Comparison of ENCODE assay signal across 1 cellular context in genomic region chr17:44324571-44325275, GRCh38.
TF ChIP-seq lines count a peak whose summit lies in the region.

TSS of gene SLC25A39 (minus strand) at chr17:44324823. CDS start at chr17:44323562, 1,261 bp downstream.

TF ChIP-seq in K562, 482 proteins besides CTCF, POLR2A, EP300 and RAD21 (continued from another document and continues in another):
- TF ChIP-seq ZBTB49 (CRISPR knock-in tag; IDR thresholded peaks at IDR 0.05; ENCODE audit: borderline replicate concordance): no peak
- no peak for TF ChIP-seq BRF2 (IDR thresholded peaks at IDR 0.05; ENCODE audit: borderline replicate concordance, insufficient read depth, insufficient read length)
- peak; percentile 29; the same call in 1 of the 2 replicates for TF ChIP-seq PML (IDR thresholded peaks at IDR 0.05; ENCODE audit: low read length)
- no peak for TF ChIP-seq ARHGAP35 (IDR thresholded peaks at IDR 0.05; ENCODE audit: partially characterized antibody)
- peak; percentile 69 to 88; a peak in 3 of 4 replicates for TF ChIP-seq SIN3A (IDR thresholded peaks at IDR 0.05; ENCODE audit: borderline replicate concordance in 2 of 2, control insufficient read depth in 1 of 2, low read depth in 2 of 2, low read length in 2 of 2)
- TF ChIP-seq ZKSCAN1 (IDR thresholded peaks at IDR 0.05; ENCODE audit: low read depth, low read length): 0 out of 2 replicates have a peak, but pooled peaks have one; percentile 13
- TF ChIP-seq MEF2A (IDR thresholded peaks at IDR 0.05; ENCODE audit: control insufficient read depth, low read depth, low read length): no peak
- peak; percentile 67 for TF ChIP-seq MAX (CRISPR knock-in tag; IDR thresholded peaks at IDR 0.05)
- TF ChIP-seq ZNF561 (CRISPR knock-in tag; conservative IDR thresholded peaks at IDR 0.05): no peak
- no peak; the same call in none of the 2 replicates for TF ChIP-seq RNF2 (IDR thresholded peaks at IDR 0.05)
- TF ChIP-seq MYNN (IDR thresholded peaks at IDR 0.05): no peak
- no peak for TF ChIP-seq MYNN (CRISPR knock-in tag; IDR thresholded peaks at IDR 0.05)
- TF ChIP-seq FOXP1 (CRISPR knock-in tag; IDR thresholded peaks at IDR 0.05): peak; percentile 47; the same call in 1 of the 2 replicates
- TF ChIP-seq ARID1B (IDR thresholded peaks at IDR 0.05): 0 out of 2 replicates have a peak, but pooled peaks have one; percentile 11
- TF ChIP-seq ZBTB11 (CRISPR knock-in tag; IDR thresholded peaks at IDR 0.05): 0 out of 6 replicates have a peak, but pooled peaks of 1 of the 3 experiments have one; percentile 37
- TF ChIP-seq TAF1 (IDR thresholded peaks at IDR 0.05; ENCODE audit: control insufficient read depth, extremely low read depth, insufficient read depth, low read length, severe bottlenecking): peak; percentile 16
- TF ChIP-seq ZNF436 (CRISPR knock-in tag; IDR thresholded peaks at IDR 0.05): no peak
- no peak for TF ChIP-seq STAT5B (CRISPR knock-in tag; IDR thresholded peaks at IDR 0.05)
- no peak for TF ChIP-seq PTRF (tag; IDR thresholded peaks at IDR 0.05)
- no peak for TF ChIP-seq CHD4 (IDR thresholded peaks at IDR 0.05; ENCODE audit: insufficient read depth, insufficient replicate concordance, low read depth, low read length, poor library complexity, severe bottlenecking)
- TF ChIP-seq CTCFL (IDR thresholded peaks at IDR 0.05; ENCODE audit: borderline replicate concordance, insufficient read depth, low read depth, low read length, poor library complexity, severe bottlenecking): no peak
- TF ChIP-seq CXXC5 (CRISPR knock-in tag; IDR thresholded peaks at IDR 0.05): peak; percentile 85
- no peak for TF ChIP-seq CHAMP1 (IDR thresholded peaks at IDR 0.05)
- no peak for TF ChIP-seq TEAD4 (IDR thresholded peaks at IDR 0.05; ENCODE audit: low read length)
- 0 out of 2 replicates have a peak, but pooled peaks have one; percentile 40 for TF ChIP-seq TEAD4 (CRISPR knock-in tag; IDR thresholded peaks at IDR 0.05; ENCODE audit: borderline replicate concordance)
- no peak for TF ChIP-seq ZNF311 (CRISPR knock-in tag; IDR thresholded peaks at IDR 0.05)
- TF ChIP-seq TAL1 (IDR thresholded peaks at IDR 0.05): no peak
- TF ChIP-seq ZNF655 (CRISPR knock-in tag; IDR thresholded peaks at IDR 0.05): no peak
- no peak; the same call in 1 of the 2 replicates for TF ChIP-seq TCF3 (CRISPR knock-in tag; IDR thresholded peaks at IDR 0.05)
- no peak for TF ChIP-seq ZNF778 (CRISPR knock-in tag; IDR thresholded peaks at IDR 0.05)
- peak; percentile 76 for TF ChIP-seq CREM (IDR thresholded peaks at IDR 0.05; ENCODE audit: low read depth)
- TF ChIP-seq E2F3 (CRISPR knock-in tag; IDR thresholded peaks at IDR 0.05): peak; percentile 80
- no peak for TF ChIP-seq MTF1 (CRISPR knock-in tag; IDR thresholded peaks at IDR 0.05; ENCODE audit: borderline replicate concordance)
- no peak for TF ChIP-seq ZNF75A (CRISPR knock-in tag; IDR thresholded peaks at IDR 0.05)
- no peak for TF ChIP-seq ZNF354B (CRISPR knock-in tag; IDR thresholded peaks at IDR 0.05)
- no peak for TF ChIP-seq PBX2 (CRISPR knock-in tag; IDR thresholded peaks at IDR 0.05; ENCODE audit: low read depth)
- TF ChIP-seq PBX2 (tag; conservative IDR thresholded peaks at IDR 0.05; ENCODE audit: low read depth): no peak
- TF ChIP-seq MCM7 (IDR thresholded peaks at IDR 0.05): no peak
- no peak for TF ChIP-seq PHB (CRISPR knock-in tag; IDR thresholded peaks at IDR 0.05)
- TF ChIP-seq ZEB2 (IDR thresholded peaks at IDR 0.05): no peak; the same call in 1 of the 2 replicates
- TF ChIP-seq FOXA3 (CRISPR knock-in tag; conservative IDR thresholded peaks at IDR 0.05 in 1 of 2, IDR thresholded peaks at IDR 0.05 in 1 of 2): no peak; a peak in 1 of 4 replicates
- no peak for TF ChIP-seq NR2C1 (IDR thresholded peaks at IDR 0.05)
- no peak for TF ChIP-seq NR2C1 (tag; IDR thresholded peaks at IDR 0.05)
- 0 out of 2 replicates have a peak, but pooled peaks have one; percentile 43 for TF ChIP-seq ZBTB33 (CRISPR knock-in tag; IDR thresholded peaks at IDR 0.05)
- no peak for TF ChIP-seq ZNF695 (CRISPR knock-in tag; IDR thresholded peaks at IDR 0.05)
- TF ChIP-seq CREBBP (IDR thresholded peaks at IDR 0.05; ENCODE audit: low read depth, low read length): no peak
- TF ChIP-seq POU5F1 (IDR thresholded peaks at IDR 0.05; ENCODE audit: borderline replicate concordance, low read depth, low read length, partially characterized antibody): no peak
